ENCODE assay signal across 8 cellular contexts in the genomic region with DNA sequence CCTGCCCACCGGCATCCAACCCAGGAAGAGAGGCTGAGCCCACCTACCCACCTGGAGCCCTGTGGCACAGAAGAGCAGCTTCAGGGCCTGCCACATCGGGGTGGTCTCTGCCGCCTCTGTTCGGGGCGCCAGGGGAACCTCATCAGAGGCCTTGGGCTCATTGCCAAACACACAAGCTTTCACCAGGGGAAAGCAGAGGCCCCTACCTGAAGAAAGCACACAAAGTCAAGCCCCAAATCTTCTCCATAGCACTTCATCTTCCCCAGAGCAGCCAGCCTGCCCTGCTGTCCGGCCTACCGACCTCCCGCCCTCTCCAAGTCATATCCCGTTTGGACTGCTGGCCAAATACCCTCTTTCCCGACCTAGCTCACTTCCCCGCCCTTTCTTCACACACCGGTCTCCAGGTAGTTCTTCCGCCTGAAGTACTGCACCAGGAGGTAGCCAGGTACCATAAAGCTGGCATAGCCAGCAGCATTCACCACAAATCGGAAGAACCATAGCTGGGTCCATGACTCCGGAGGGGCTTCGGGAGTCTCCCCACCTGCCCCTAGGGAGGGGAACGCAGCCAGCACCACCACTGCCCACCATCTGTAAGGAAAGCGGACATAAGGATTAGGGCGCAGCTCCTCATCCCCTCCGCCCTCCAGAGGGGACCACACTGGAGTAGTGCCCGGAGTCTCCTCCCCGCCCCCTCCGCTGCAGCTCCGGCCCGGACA. TPM values are rescaled to one million over a fixed set of nuclear protein-coding genes. Genes with fewer than 3 reads are reported as not detected.
DNase-seq lines count a peak whose midpoint lies in the region; ATAC-seq and TF ChIP-seq lines count a peak whose summit lies in the region.

No MANE protein-coding gene starts in this region.

- peak overlapping the region; percentile 88 to 98 (median 93) for H3K27ac Mint-ChIP-seq in IgD-negative memory B cell

- H3K36me3 ChIP-seq in ascending aorta (peaks cover 37 to 38% of the 10 kb centered on the region in 2 donors), subcutaneous abdominal adipose tissue (ENCODE audit: control insufficient read depth in 5 of 5, insufficient read depth in 5 of 5, low read length in 5 of 5) (peaks cover 7 to 66% (median 56%) of the 10 kb centered on the region in 5 donors)

- H3K9me3 Mint-ChIP-seq in IgD-negative memory B cell: no peaks in the 10 kb centered on the region

- H3K36me3 Mint-ChIP-seq in IgD-negative memory B cell: peaks cover 10% of the 10 kb centered on the region

- ATAC-seq in HG03457 (IDR thresholded peaks at IDR 0.05; ENCODE audit: unreplicated experiment): no peak

- H3K27ac ChIP-seq in ascending aorta (peak overlapping the region; percentile 73 to 87), layer of hippocampus (ENCODE audit: low read depth, low read length) (peak overlapping the region; percentile 97), subcutaneous abdominal adipose tissue (ENCODE audit: low read depth, low read length) (peak overlapping the region; percentile 84)

- peaks cover 3% of the 10 kb centered on the region for H3K27me3 Mint-ChIP-seq in IgD-negative memory B cell

- no peaks in the 10 kb centered on the region for H3K9me3 ChIP-seq in ascending aorta
- no peaks in the 10 kb centered on the region for H3K9me3 ChIP-seq in subcutaneous abdominal adipose tissue (ENCODE audit: control insufficient read depth in 5 of 5, low read length in 5 of 5)

- TF ChIP-seq CTCF in ascending aorta (IDR thresholded peaks at IDR 0.05): no peak

- H3K4me3 ChIP-seq in ascending aorta (peak overlapping the region; percentile 77 to 79), subcutaneous abdominal adipose tissue (ENCODE audit: low read depth in 1 of 5, low read length in 5 of 5) (peak overlapping the region; percentile 68 to 84 (median 76))

- H3K4me1 ChIP-seq in ascending aorta (peaks cover 0 to 14% of the 10 kb centered on the region in 2 donors), subcutaneous abdominal adipose tissue (ENCODE audit: control insufficient read depth in 5 of 5, insufficient read depth in 5 of 5, low read length in 5 of 5) (peaks cover 7 to 27% (median 21%) of the 10 kb centered on the region in 5 donors)

- H3K4me1 Mint-ChIP-seq in IgD-negative memory B cell: peaks cover 48 to 73% (median 54%) of the 10 kb centered on the region in 3 donors

- H3K27me3 ChIP-seq in ascending aorta: no peaks in the 10 kb centered on the region
- H3K27me3 ChIP-seq in layer of hippocampus (ENCODE audit: control insufficient read depth, insufficient read depth, low read length): no peaks in the 10 kb centered on the region
- H3K27me3 ChIP-seq in subcutaneous abdominal adipose tissue (ENCODE audit: control insufficient read depth in 5 of 5, insufficient read depth in 4 of 5, low read length in 5 of 5): no peaks in the 10 kb centered on the region

- peak overlapping the region; percentile 87 to 95 (median 92) for H3K4me3 Mint-ChIP-seq in IgD-negative memory B cell

- peak; percentile 64 for DNase-seq in D341Med (ENCODE audit: low spot score)
- DNase-seq in ascending aorta (ENCODE audit: low spot score in 2 of 2): no peak
- no peak for DNase-seq in occipital lobe (lab: John Stamatoyannopoulos, UW)
- DNase-seq in DMS114 treated with DMSO at 0.1 percent for 48 hours (lab: John Stamatoyannopoulos, UW; ENCODE audit: unreplicated experiment): no peak

- peak overlapping the region; percentile 38 to 87 (median 76) for H3K9ac ChIP-seq in subcutaneous abdominal adipose tissue (ENCODE audit: low read length in 5 of 5)

- intact Hi-C loops in ascending aorta (cut with DNase I): loop anchor here (1.0 to 2.0 kb wide), 3 partner anchors 18 to 84 kb away; a partner anchor contains a TSS

RNA-seq across cellular contexts. Expression of a gene that starts 0.9 kb away (rescaled TPM):
- polyA plus RNA-seq in IgD-negative memory B cell: 42.6 TPM
- total RNA-seq in ascending aorta (9.9 TPM), occipital lobe (33.1 TPM)

RNA-seq across cellular contexts. Expression of a gene that starts 8.9 kb away (rescaled TPM):
- 23.5 TPM for polyA plus RNA-seq in IgD-negative memory B cell
- total RNA-seq in ascending aorta: 1.9 TPM
- 7.8 TPM for total RNA-seq in occipital lobe

RNA-seq across cellular contexts. Expression of a gene that starts 9.5 kb away (rescaled TPM):
- polyA plus RNA-seq in IgD-negative memory B cell: 435 TPM
- 354 TPM for total RNA-seq in ascending aorta
- 440 TPM for total RNA-seq in occipital lobe

RNA-seq across cellular contexts. Expression of a gene that starts 13.8 kb away (rescaled TPM):
- polyA plus RNA-seq in IgD-negative memory B cell: not detected
- total RNA-seq in ascending aorta: not detected
- total RNA-seq in occipital lobe: 53.5 TPM

RNA-seq across cellular contexts. Expression of a gene that starts 33.1 kb away (rescaled TPM):
- 5.4 TPM for polyA plus RNA-seq in IgD-negative memory B cell
- 224 TPM for total RNA-seq in ascending aorta
- total RNA-seq in occipital lobe: 5.5 TPM
